12 cellular contexts compared by ENCODE assay signal in the genomic region with DNA sequence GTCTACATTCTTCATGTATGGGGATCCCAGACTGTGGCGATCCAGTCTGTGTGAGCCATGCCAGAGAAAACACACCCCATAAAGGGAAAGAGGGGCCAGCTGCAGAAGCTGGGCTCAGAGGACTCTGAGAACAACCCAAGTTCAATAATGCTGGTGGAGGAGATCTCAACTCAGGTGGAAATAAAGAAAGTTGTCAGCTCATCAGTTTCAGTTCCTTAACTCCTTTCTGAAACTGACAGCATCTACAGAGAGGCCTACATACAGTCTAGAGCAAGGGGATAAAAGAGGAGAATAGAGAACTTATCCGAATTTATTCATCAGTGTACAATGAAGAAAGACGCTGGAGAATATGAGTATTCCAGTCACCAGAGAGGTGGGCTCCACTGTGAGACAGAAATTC.
DNase-seq lines count a peak whose midpoint lies in the region; ATAC-seq and TF ChIP-seq lines count a peak whose summit lies in the region.
"Had no signal": no experiment of that assay in that cellular context is flagged by ENCODE, and none has a peak within 500 bp of the region (broad histone marks: within the 10 kb centered on the region; RNA-seq: fewer than 3 reads in every experiment).

No MANE protein-coding gene starts in this region.

- no peaks in the 10 kb centered on the region for H3K36me3 ChIP-seq in OCI-LY3 (replicated peaks; ENCODE audit: low read depth, low read length)
- H3K36me3 ChIP-seq: breast epithelium had no signal

- peaks cover 11% of the 10 kb centered on the region for H4K20me1 ChIP-seq in OCI-LY3 (ENCODE audit: insufficient read depth, low read length)

- H2AFZ ChIP-seq in OCI-LY3 (ENCODE audit: low read depth, low read length): no peak overlapping the region

- peak overlapping the region; percentile 40 for H3K27ac ChIP-seq in OCI-LY3 (ENCODE audit: low read length)
- H3K27ac ChIP-seq: breast epithelium had no signal

- H3K27me3 ChIP-seq in OCI-LY3 (ENCODE audit: low read depth, low read length): peaks cover 35% of the 10 kb centered on the region
- H3K27me3 ChIP-seq: breast epithelium had no signal

- DNase-seq in DMS153 treated with DMSO at 0.1 percent for 48 hours (lab: John Stamatoyannopoulos, UW; ENCODE audit: unreplicated experiment): no peak
- DNase-seq in NCI-H526 (lab: John Stamatoyannopoulos, UW): no peak
- no peak for DNase-seq in activated CD4-positive, CD25-positive, alpha-beta regulatory T cell (lab: John Stamatoyannopoulos, UW)
- DNase-seq in hypothalamus (lab: John Stamatoyannopoulos, UW): no peak
- DNase-seq: activated T-cell treated with anti-CD3 and anti-CD28 coated beads, Interleukin-2, amount 50 U/mL, for 48 hours; erythroblast; stimulated activated naive CD4-positive, alpha-beta T cell treated with Interleukin-2 at 50 U/mL for 16 hours had no signal

- H3K9me3 ChIP-seq in OCI-LY3 (ENCODE audit: insufficient read depth, low read length): no peaks in the 10 kb centered on the region
- H3K9me3 ChIP-seq: breast epithelium had no signal

- peak; percentile 74 for ATAC-seq in GM18861 (IDR thresholded peaks at IDR 0.05; ENCODE audit: unreplicated experiment)
- ATAC-seq in GM21381 (IDR thresholded peaks at IDR 0.05; ENCODE audit: unreplicated experiment): peak; percentile 92
- ATAC-seq in HG03039 (IDR thresholded peaks at IDR 0.05; ENCODE audit: unreplicated experiment): peak; percentile 83

- H3K4me1 ChIP-seq in OCI-LY3 (ENCODE audit: low read length): peaks cover 35% of the 10 kb centered on the region
- H3K4me1 ChIP-seq: breast epithelium had no signal

- no peak for TF ChIP-seq CTCF in OCI-LY3 (IDR thresholded peaks at IDR 0.05; ENCODE audit: low read depth, low read length)

- no peaks in the 10 kb centered on the region for H3K79me2 ChIP-seq in OCI-LY3 (ENCODE audit: low read length)

- H3K4me3 ChIP-seq in OCI-LY3 (ENCODE audit: low read length): peak overlapping the region; percentile 49
- H3K4me3 ChIP-seq: breast epithelium had no signal

- H3K9ac ChIP-seq in OCI-LY3 (ENCODE audit: low read length): peak overlapping the region; percentile 14; the same call in 1 of the 2 replicates

- peak overlapping the region; percentile 81 for H3K4me2 ChIP-seq in OCI-LY3 (ENCODE audit: low read length)
